10 cellular contexts compared by ENCODE assay signal in the genomic region with DNA sequence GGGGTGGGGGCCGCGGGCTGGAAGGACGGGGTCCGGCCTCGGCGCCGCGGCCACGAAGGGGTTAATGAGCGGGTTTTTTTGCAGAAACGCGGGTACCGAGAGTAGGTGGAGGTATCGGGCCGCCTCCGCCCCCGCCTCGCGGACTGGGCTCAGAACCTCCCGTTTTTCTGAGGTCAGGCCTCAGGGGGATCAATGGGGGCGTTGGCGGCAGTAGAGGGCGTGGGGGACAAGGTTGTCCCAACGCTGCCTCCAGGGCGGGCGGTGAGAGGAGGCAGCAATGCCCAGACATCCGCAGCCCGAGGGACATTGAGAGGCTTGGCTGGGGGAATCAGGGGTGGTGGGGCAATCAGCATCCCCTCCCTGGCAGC. TPM values are rescaled to one million over a fixed set of nuclear protein-coding genes. Genes with fewer than 3 reads are reported as not detected.
A peak's percentile ranks its signal among the peaks of the same experiment; 100 is the strongest.
DNase-seq lines count a peak whose midpoint lies in the region; ATAC-seq, FAIRE-seq and TF ChIP-seq lines count a peak whose summit lies in the region.
"Had no signal": no experiment of that assay in that cellular context is flagged by ENCODE, and none has a peak within 500 bp of the region (broad histone marks: within the 10 kb centered on the region; RNA-seq: fewer than 3 reads in every experiment).

No MANE protein-coding gene starts in this region.

- peak in 1 of 2 experiments; percentile 29; a peak in 2 of 6 replicates for ATAC-seq in A549
- no peak for ATAC-seq in naive thymus-derived CD8-positive, alpha-beta T cell

- peak overlapping the region in 6 of 10 donors; percentile 22 to 54 (median 42) for H3K4me3 Mint-ChIP-seq in naive thymus-derived CD8-positive, alpha-beta T cell

- H3K27me3 Mint-ChIP-seq in naive thymus-derived CD8-positive, alpha-beta T cell = peaks cover 1 to 36% (median 22%) of the 10 kb centered on the region in 5 donors

- no peak for TF ChIP-seq POLR2A in A549 (IDR thresholded peaks at IDR 0.05; ENCODE audit: low read length)

- peak overlapping the region; percentile 60 for H3K4me2 ChIP-seq in A549

- H3K4me3 ChIP-seq in A549 (peak overlapping the region; percentile 90), ectodermal cell (ENCODE audit: insufficient read depth, low read depth, low read length) (peak overlapping the region; percentile 47)

- no peak for TF ChIP-seq CTCF in A549 (IDR thresholded peaks at IDR 0.05)

- CTCF ChIA-PET in A549 (lab: Yijun Ruan, JAX) = no interaction called here

- no peaks in the 10 kb centered on the region for H3K9me3 Mint-ChIP-seq in naive thymus-derived CD8-positive, alpha-beta T cell
- H3K9me3 Mint-ChIP-seq: activated T-helper 1 cell treated with anti-CD3 and anti-CD28 coated beads, Interleukin-12 subunit alpha, Interleukin-12 subunit beta, Interleukin-2, Interleukin-4 antibody, amounts not matched to agents 30 ng/mL and 10 ng/mL and 1 ng/mL, durations not matched to agents 14 hours and 24 hours and 36 hours had no signal

- TF ChIP-seq EP300 in A549 (IDR thresholded peaks at IDR 0.05) = no peak

- H3K9me3 ChIP-seq in A549 = no peaks in the 10 kb centered on the region
- no peaks in the 10 kb centered on the region for H3K9me3 ChIP-seq in ectodermal cell (ENCODE audit: control insufficient read depth, low read length)

- no peaks in the 10 kb centered on the region for H3K36me3 Mint-ChIP-seq in naive thymus-derived CD8-positive, alpha-beta T cell

- no peak for TF ChIP-seq RAD21 in A549 (conservative IDR thresholded peaks at IDR 0.05 in 1 of 2, IDR thresholded peaks at IDR 0.05 in 1 of 2)

- peak overlapping the region; percentile 92 to 98 for H3K27ac ChIP-seq in A549
- H3K27ac ChIP-seq in ectodermal cell (ENCODE audit: insufficient read depth, low read depth, low read length, poor library complexity, severe bottlenecking) = no peak overlapping the region

- no peak for FAIRE-seq in A549 (lab: Jason Lieb, UNC)

- no peaks in the 10 kb centered on the region for H3K27me3 ChIP-seq in ectodermal cell (ENCODE audit: control insufficient read depth, insufficient read depth, low read length, poor library complexity, severe bottlenecking)

- POLR2A ChIA-PET in A549 (lab: Yijun Ruan, JAX) = no interaction called here
- POLR2A ChIA-PET in naive thymus-derived CD8-positive, alpha-beta T cell (lab: Charles Lee) = no interaction called here

- H3K4me1 ChIP-seq in A549 = peaks cover 7% of the 10 kb centered on the region; the same call in 2 of the 3 replicates
- H3K4me1 ChIP-seq in ectodermal cell (ENCODE audit: control insufficient read depth, insufficient read depth, low read length) = peaks cover 10% of the 10 kb centered on the region

- H3K27ac Mint-ChIP-seq in naive thymus-derived CD8-positive, alpha-beta T cell = no peak overlapping the region
- H3K27ac Mint-ChIP-seq: activated T-helper 1 cell treated with anti-CD3 and anti-CD28 coated beads, Interleukin-12 subunit alpha, Interleukin-12 subunit beta, Interleukin-2, Interleukin-4 antibody, amounts not matched to agents 30 ng/mL and 10 ng/mL and 1 ng/mL, durations not matched to agents 14 hours and 24 hours and 36 hours had no signal

- WGBS in A549 (ENCODE audit: missing lambda C conversion rate) = no CpG with 5 or more reads among the region's 28 CpGs
- 0 to 1% methylated on average over 18 to 20 of the region's 28 CpGs for WGBS in ectodermal cell, 2 experiments

- H3K4me1 Mint-ChIP-seq in naive thymus-derived CD8-positive, alpha-beta T cell = peaks cover 0 to 5% (median 1%) of the 10 kb centered on the region in 4 donors

- no peaks in the 10 kb centered on the region for H3K36me3 ChIP-seq in ectodermal cell (ENCODE audit: control insufficient read depth, insufficient read depth, low read length)

- DNase-seq in A549 (ENCODE audit: low read depth in 1 of 2, low spot score in 1 of 2) (no peak), HuH-7 (ENCODE audit: low spot score) (peak; percentile 29), NCI-H1105 treated with DMSO at 0.1 percent for 48 hours (lab: John Stamatoyannopoulos, UW) (no peak), GDM1 (lab: John Stamatoyannopoulos, UW) (no peak)
- DNase-seq in naive thymus-derived CD8-positive, alpha-beta T cell = no peak
- no peak for DNase-seq in activated effector memory CD4-positive, alpha-beta T cell treated with anti-CD3 and anti-CD28 coated beads, Interleukin-2, amount 50 U/mL, for 16 hours
- no peak for DNase-seq in effector CD8-positive, alpha-beta T cell (lab: John Stamatoyannopoulos, UW)
- DNase-seq: MV-4-11 had no signal

TF ChIP-seq in A549, 52 proteins besides CTCF, POLR2A, EP300 and RAD21:
- TF ChIP-seq SMC3 (IDR thresholded peaks at IDR 0.05) (no peak), ZFP36 (IDR thresholded peaks at IDR 0.05; ENCODE audit: borderline replicate concordance, partially characterized antibody) (no peak), NPAS2 (CRISPR knock-in tag; IDR thresholded peaks at IDR 0.05; ENCODE audit: borderline replicate concordance) (no peak), HEYL (CRISPR knock-in tag; IDR thresholded peaks at IDR 0.05) (no peak), KDM1A (IDR thresholded peaks at IDR 0.05; ENCODE audit: low read depth) (no peak), HOXB13 (CRISPR knock-in tag; IDR thresholded peaks at IDR 0.05; ENCODE audit: low read depth) (no peak), ZSCAN20 (CRISPR knock-in tag; IDR thresholded peaks at IDR 0.05) (no peak), RFX5 (IDR thresholded peaks at IDR 0.05) (no peak), PHF8 (IDR thresholded peaks at IDR 0.05; ENCODE audit: borderline replicate concordance, low read depth) (no peak), HDAC2 (IDR thresholded peaks at IDR 0.05) (no peak), HOXA7 (CRISPR knock-in tag; IDR thresholded peaks at IDR 0.05) (no peak), POLR2AphosphoS2 (conservative IDR thresholded peaks at IDR 0.05; ENCODE audit: low read length) (no peak), NFE2L2 (conservative IDR thresholded peaks at IDR 0.05; ENCODE audit: low read length) (no peak), RNF2 (IDR thresholded peaks at IDR 0.05; ENCODE audit: borderline replicate concordance, low read depth) (no peak)
- TF ChIP-seq, protein P1, sequence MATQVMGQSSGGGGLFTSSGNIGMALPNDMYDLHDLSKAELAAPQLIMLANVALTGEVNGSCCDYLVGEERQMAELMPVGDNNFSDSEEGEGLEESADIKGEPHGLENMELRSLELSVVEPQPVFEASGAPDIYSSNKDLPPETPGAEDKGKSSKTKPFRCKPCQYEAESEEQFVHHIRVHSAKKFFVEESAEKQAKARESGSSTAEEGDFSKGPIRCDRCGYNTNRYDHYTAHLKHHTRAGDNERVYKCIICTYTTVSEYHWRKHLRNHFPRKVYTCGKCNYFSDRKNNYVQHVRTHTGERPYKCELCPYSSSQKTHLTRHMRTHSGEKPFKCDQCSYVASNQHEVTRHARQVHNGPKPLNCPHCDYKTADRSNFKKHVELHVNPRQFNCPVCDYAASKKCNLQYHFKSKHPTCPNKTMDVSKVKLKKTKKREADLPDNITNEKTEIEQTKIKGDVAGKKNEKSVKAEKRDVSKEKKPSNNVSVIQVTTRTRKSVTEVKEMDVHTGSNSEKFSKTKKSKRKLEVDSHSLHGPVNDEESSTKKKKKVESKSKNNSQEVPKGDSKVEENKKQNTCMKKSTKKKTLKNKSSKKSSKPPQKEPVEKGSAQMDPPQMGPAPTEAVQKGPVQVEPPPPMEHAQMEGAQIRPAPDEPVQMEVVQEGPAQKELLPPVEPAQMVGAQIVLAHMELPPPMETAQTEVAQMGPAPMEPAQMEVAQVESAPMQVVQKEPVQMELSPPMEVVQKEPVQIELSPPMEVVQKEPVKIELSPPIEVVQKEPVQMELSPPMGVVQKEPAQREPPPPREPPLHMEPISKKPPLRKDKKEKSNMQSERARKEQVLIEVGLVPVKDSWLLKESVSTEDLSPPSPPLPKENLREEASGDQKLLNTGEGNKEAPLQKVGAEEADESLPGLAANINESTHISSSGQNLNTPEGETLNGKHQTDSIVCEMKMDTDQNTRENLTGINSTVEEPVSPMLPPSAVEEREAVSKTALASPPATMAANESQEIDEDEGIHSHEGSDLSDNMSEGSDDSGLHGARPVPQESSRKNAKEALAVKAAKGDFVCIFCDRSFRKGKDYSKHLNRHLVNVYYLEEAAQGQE (IDR thresholded peaks at IDR 0.05) = no peak
- TF ChIP-seq, protein P2, sequence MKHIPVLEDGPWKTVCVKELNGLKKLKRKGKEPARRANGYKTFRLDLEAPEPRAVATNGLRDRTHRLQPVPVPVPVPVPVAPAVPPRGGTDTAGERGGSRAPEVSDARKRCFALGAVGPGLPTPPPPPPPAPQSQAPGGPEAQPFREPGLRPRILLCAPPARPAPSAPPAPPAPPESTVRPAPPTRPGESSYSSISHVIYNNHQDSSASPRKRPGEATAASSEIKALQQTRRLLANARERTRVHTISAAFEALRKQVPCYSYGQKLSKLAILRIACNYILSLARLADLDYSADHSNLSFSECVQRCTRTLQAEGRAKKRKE (CRISPR knock-in tag; IDR thresholded peaks at IDR 0.05; ENCODE audit: low read depth) = no peak

RNA-seq across cellular contexts. Expression of a gene that starts 34.8 kb away (rescaled TPM):
- 0.46 and 0.58 TPM in 2 replicates for polyA plus RNA-seq in A549 (2011; rRNA removed)
- polyA plus RNA-seq in A549 (2012; cell fraction: cytosol; rRNA removed) = 0.32 and 0.46 TPM in 2 replicates
- 6.8 and 7.1 TPM in 2 replicates for polyA plus RNA-seq in A549 (2012; cell fraction: nucleus; rRNA removed)
- polyA plus RNA-seq in A549 (2017; fragmentation: RNase III; extraction: RNeasy Plus Mini Kit Qiagen cat#74134 plus additional on column Dnase treatment) = 1.5 to 2.4 TPM (median 2.3 TPM) in 3 replicates
- polyA minus RNA-seq in A549 (2011; rRNA and poly(A)+ RNA removed) = 0.78 and 1.4 TPM in 2 replicates
- polyA plus RNA-seq in ectodermal cell (2013, experiment 1 of 4) = 11.5 TPM
- polyA plus RNA-seq in ectodermal cell (2013, experiment 2 of 4) = 11.0 TPM
- polyA plus RNA-seq in ectodermal cell (2013, experiment 3 of 4) = 11.7 TPM
- polyA plus RNA-seq in ectodermal cell (2013, experiment 4 of 4) = 12.0 TPM
- under 1 TPM; 0.49 to 0.74 TPM for total RNA-seq in naive thymus-derived CD8-positive, alpha-beta T cell
- polyA plus RNA-seq in naive thymus-derived CD8-positive, alpha-beta T cell = under 1 TPM in 2 of 3 donors, not detected in 1; 0.04 to 0.10 TPM
